15 cellular contexts compared by ENCODE assay signal in genomic region chr1:203681739-203682138, GRCh38.
DNase-seq lines count a peak whose midpoint lies in the region; ATAC-seq lines count a peak whose summit lies in the region.
"Had no signal": no experiment of that assay in that cellular context is flagged by ENCODE, and none has a peak within 500 bp of the region (broad histone marks: within the 10 kb centered on the region; RNA-seq: fewer than 3 reads in every experiment).

No MANE protein-coding gene starts in this region.

- DNase-seq in T-helper 1 cell: no peak
- peak; percentile 36 for DNase-seq in OCI-M1 (lab: John Stamatoyannopoulos, UW)
- DNase-seq in central memory CD8-positive, alpha-beta T cell (ENCODE audit: low spot score in 2 of 2): no peak
- no peak for DNase-seq in stimulated activated effector memory CD8-positive, alpha-beta T cell treated with anti-CD3 and anti-CD28 coated beads, Interleukin-12 subunit alpha, Interleukin-12 subunit beta, amount 100 ng/mL, for 72 hours (ENCODE audit: low spot score in 2 of 2)
- no peak for DNase-seq in NOMO-1 (lab: John Stamatoyannopoulos, UW; ENCODE audit: unreplicated experiment in 2 of 2)
- no peak for DNase-seq in GM03348 (ENCODE audit: low spot score)
- DNase-seq: activated B cell treated with CpG ODN at 0.5 μM for 24 hours, anterior cingulate cortex, DMS79, NCI-H526, SK-N-SH, testis had no signal

- H3K4me3 Mint-ChIP-seq in T-helper 1 cell treated with Interleukin-12 subunit alpha and Interleukin-12 subunit beta and Interleukin-4 antibody, amounts not matched to agents 30 μg/mL and 1 μg/mL, for 36 hours: peak overlapping the region; percentile 28
- H3K4me3 Mint-ChIP-seq in central memory CD8-positive, alpha-beta T cell: peak overlapping the region; percentile 27
- peak overlapping the region; percentile 49 for H3K4me3 Mint-ChIP-seq in stimulated activated effector memory CD8-positive, alpha-beta T cell treated with anti-CD3 and anti-CD28 coated beads, Interleukin-12 subunit alpha, Interleukin-12 subunit beta, amount 100 ng/mL, for 72 hours
- H3K4me3 Mint-ChIP-seq: activated B cell treated with CpG ODN at 0.5 μM for 24 hours had no signal

- no peaks in the 10 kb centered on the region for H3K9me3 Mint-ChIP-seq in T-helper 1 cell treated with Interleukin-12 subunit alpha and Interleukin-12 subunit beta and Interleukin-4 antibody, amounts not matched to agents 30 μg/mL and 1 μg/mL, for 36 hours
- no peaks in the 10 kb centered on the region for H3K9me3 Mint-ChIP-seq in central memory CD8-positive, alpha-beta T cell
- H3K9me3 Mint-ChIP-seq in stimulated activated effector memory CD8-positive, alpha-beta T cell treated with anti-CD3 and anti-CD28 coated beads, Interleukin-12 subunit alpha, Interleukin-12 subunit beta, amount 100 ng/mL, for 72 hours: no peaks in the 10 kb centered on the region
- H3K9me3 Mint-ChIP-seq: activated B cell treated with CpG ODN at 0.5 μM for 24 hours had no signal

- H3K27ac Mint-ChIP-seq in T-helper 1 cell treated with Interleukin-12 subunit alpha and Interleukin-12 subunit beta and Interleukin-4 antibody, amounts not matched to agents 30 μg/mL and 1 μg/mL, for 36 hours: peak overlapping the region; percentile 87
- peak overlapping the region; percentile 95 for H3K27ac Mint-ChIP-seq in central memory CD8-positive, alpha-beta T cell (ENCODE audit: low read depth)
- H3K27ac Mint-ChIP-seq in stimulated activated effector memory CD8-positive, alpha-beta T cell treated with anti-CD3 and anti-CD28 coated beads, Interleukin-12 subunit alpha, Interleukin-12 subunit beta, amount 100 ng/mL, for 72 hours: peak overlapping the region; percentile 94
- H3K27ac Mint-ChIP-seq: activated B cell treated with CpG ODN at 0.5 μM for 24 hours had no signal

- H3K4me1 Mint-ChIP-seq in T-helper 1 cell treated with Interleukin-12 subunit alpha and Interleukin-12 subunit beta and Interleukin-4 antibody, amounts not matched to agents 30 μg/mL and 1 μg/mL, for 36 hours (ENCODE audit: low read depth): peaks cover 50% of the 10 kb centered on the region
- peaks cover 49% of the 10 kb centered on the region for H3K4me1 Mint-ChIP-seq in central memory CD8-positive, alpha-beta T cell
- peaks cover 43% of the 10 kb centered on the region for H3K4me1 Mint-ChIP-seq in stimulated activated effector memory CD8-positive, alpha-beta T cell treated with anti-CD3 and anti-CD28 coated beads, Interleukin-12 subunit alpha, Interleukin-12 subunit beta, amount 100 ng/mL, for 72 hours

- no peaks in the 10 kb centered on the region for H3K27me3 Mint-ChIP-seq in T-helper 1 cell treated with Interleukin-12 subunit alpha and Interleukin-12 subunit beta and Interleukin-4 antibody, amounts not matched to agents 30 μg/mL and 1 μg/mL, for 36 hours (ENCODE audit: low read depth)
- H3K27me3 Mint-ChIP-seq in central memory CD8-positive, alpha-beta T cell: no peaks in the 10 kb centered on the region
- H3K27me3 Mint-ChIP-seq: activated B cell treated with CpG ODN at 0.5 μM for 24 hours had no signal

- no peak for ATAC-seq in central memory CD8-positive, alpha-beta T cell (replicated peaks; ENCODE audit: extremely low read depth, poor library complexity, severe bottlenecking)
- no peak for ATAC-seq in stimulated activated effector memory CD8-positive, alpha-beta T cell treated with anti-CD3 and anti-CD28 coated beads, Interleukin-12 subunit alpha, Interleukin-12 subunit beta, amount 100 ng/mL, for 72 hours
- no peak for ATAC-seq in HG02623 (IDR thresholded peaks at IDR 0.05; ENCODE audit: unreplicated experiment)
- ATAC-seq: sciatic nerve had no signal

- H3K36me3 Mint-ChIP-seq in T-helper 1 cell treated with Interleukin-12 subunit alpha and Interleukin-12 subunit beta and Interleukin-4 antibody, amounts not matched to agents 30 μg/mL and 1 μg/mL, for 36 hours (ENCODE audit: low read depth): peaks cover 37% of the 10 kb centered on the region
- H3K36me3 Mint-ChIP-seq in central memory CD8-positive, alpha-beta T cell (ENCODE audit: insufficient read depth): peaks cover 56% of the 10 kb centered on the region
- H3K36me3 Mint-ChIP-seq in stimulated activated effector memory CD8-positive, alpha-beta T cell treated with anti-CD3 and anti-CD28 coated beads, Interleukin-12 subunit alpha, Interleukin-12 subunit beta, amount 100 ng/mL, for 72 hours: peaks cover 87% of the 10 kb centered on the region
